ENCODE assay signal across 33 cellular contexts in the genomic region with DNA sequence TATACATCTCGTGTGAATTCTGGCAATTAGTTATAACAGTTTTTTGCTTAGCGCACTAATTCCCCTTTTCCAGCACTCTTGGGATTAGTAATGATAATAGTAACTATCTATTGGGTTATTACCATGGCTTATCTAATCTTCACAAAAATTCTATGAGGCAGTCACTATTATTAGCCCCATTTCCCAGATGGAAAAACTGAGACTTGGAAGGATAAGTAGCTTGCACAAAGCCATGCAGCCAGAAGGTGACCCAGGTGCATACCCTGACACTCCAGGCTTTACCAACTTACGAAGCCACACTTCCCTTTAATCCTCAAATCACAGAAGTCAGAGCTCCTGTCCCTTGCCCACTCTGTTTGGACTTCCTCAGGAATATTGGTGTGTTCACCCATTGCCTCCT.
"Had no signal": no experiment of that assay in that cellular context is flagged by ENCODE, and none has a peak within 500 bp of the region (broad histone marks: within the 10 kb centered on the region; RNA-seq: fewer than 3 reads in every experiment).

No MANE protein-coding gene starts in this region.

- H3K36me3 ChIP-seq: adrenal gland, ascending aorta, brain microvascular endothelial cell, breast epithelium, cardiac muscle cell had no signal

- H3K9me3 ChIP-seq: adrenal gland, ascending aorta, body of pancreas, breast epithelium had no signal

- H3K27ac ChIP-seq: adrenal gland, ascending aorta, body of pancreas, brain microvascular endothelial cell, breast epithelium, cardiac muscle cell had no signal

- DNase-seq: activated effector memory CD4-positive, alpha-beta T cell treated with anti-CD3 and anti-CD28 coated beads, Interleukin-2, amount 50 U/mL, for 16 hours; activated effector memory CD4-positive, alpha-beta T cell treated with Interleukin-2 at 50 U/mL for 16 hours; activated gamma-delta T cell; activated gamma-delta T cell treated with Interleukin-2 at 50 U/mL for 16 hours; activated naive CD4-positive, alpha-beta T cell; activated naive CD4-positive, alpha-beta T cell treated with anti-CD3 and anti-CD28 coated beads for 36 hours; activated naive CD4-positive, alpha-beta T cell treated with anti-CD3 and anti-CD28 coated beads, Interleukin-2, amount 10 ng/mL, durations not matched to agents 7 days and 5 days; activated naive CD4-positive, alpha-beta T cell treated with anti-CD3 and anti-CD28 coated beads, Interleukin-2, amount 50 U/mL, for 16 hours; activated naive CD4-positive, alpha-beta T cell treated with Interleukin-2 at 50 U/mL for 16 hours; activated naive CD8-positive, alpha-beta T cell treated with anti-CD3 and anti-CD28 coated beads for 36 hours; activated naive CD8-positive, alpha-beta T cell treated with anti-CD3 and anti-CD28 coated beads, Interleukin-2, amount 10 ng/mL, durations not matched to agents 7 days and 5 days; activated naive CD8-positive, alpha-beta T cell treated with anti-CD3 and anti-CD28 coated beads, Interleukin-2, amount 50 U/mL, for 24 hours; activated T-cell treated with anti-CD3 and anti-CD28 coated beads, Interleukin-2, amount 50 U/mL, for 1 hour; activated T-cell treated with anti-CD3 and anti-CD28 coated beads, Interleukin-2, amount 50 U/mL, for 24 hours; activated T-cell treated with anti-CD3 and anti-CD28 coated beads, Interleukin-2, amount 50 U/mL, for 4 hours; activated T-cell treated with anti-CD3 and anti-CD28 coated beads, Interleukin-2, amount 50 U/mL, for 48 hours; activated T-cell treated with anti-CD3 and anti-CD28 coated beads, Interleukin-2, amount 50 U/mL, for 72 hours; amniotic stem cell; amygdala; anterior cingulate cortex; aorta; body of pancreas; brain microvascular endothelial cell; caudate nucleus; central memory CD4-positive, alpha-beta T cell; cerebellar nuclear complex had no signal

- H3K4me1 ChIP-seq: adrenal gland, ascending aorta, body of pancreas, breast epithelium had no signal

- H3K4me3 ChIP-seq: adrenal gland, ascending aorta, body of pancreas, breast epithelium, cardiac muscle cell had no signal

- FAIRE-seq: astrocyte had no signal

- H3K27me3 ChIP-seq: adrenal gland, ascending aorta, body of pancreas, brain microvascular endothelial cell, breast epithelium, cardiac muscle cell had no signal

- ATAC-seq: activated naive CD4-positive, alpha-beta T cell treated with anti-CD3 and anti-CD28 coated beads, Interleukin-2, amount 50 U/mL, for 72 hours; activated naive CD8-positive, alpha-beta T cell treated with anti-CD3 and anti-CD28 coated beads, Interleukin-2, amount 50 U/mL, for 24 hours; activated T-cell treated with anti-CD3 and anti-CD28 coated beads, Interleukin-2, amount 50 U/mL, for 4 hours; activated T-cell treated with anti-CD3 and anti-CD28 coated beads, Interleukin-2, amount 50 U/mL, for 72 hours; activated T-helper 17 cell treated with anti-CD3 and anti-CD28 coated beads, Interleukin-2, amount 50 U/mL, for 72 hours; body of pancreas had no signal
